Comparison of ENCODE assay signal across 8 cellular contexts in genomic region chr1:154982897-154983648, GRCh38.
A peak's percentile ranks its signal among the peaks of the same experiment; 100 is the strongest.
DNase-seq lines count a peak whose midpoint lies in the region; ATAC-seq, FAIRE-seq and TF ChIP-seq lines count a peak whose summit lies in the region.

TSS of gene FLAD1 (plus strand) at chr1:154983344. CDS start at chr1:154983695, 351 bp downstream.

- DNase-seq in AG20443 (ENCODE audit: low spot score) (peak; percentile 97), NCI-H446 treated with DMSO at 0.1 percent for 48 hours (lab: John Stamatoyannopoulos, UW) (peak; percentile 100), cerebellar cortex (ENCODE audit: low spot score) (peak; percentile 100)
- peak; percentile 93 for DNase-seq in activated CD4-positive, CD25-positive, alpha-beta regulatory T cell treated with anti-CD3 and anti-CD28 coated beads, Interleukin-2, amount 50 U/mL, for 16 hours (ENCODE audit: low read depth, low spot score)
- DNase-seq in stimulated activated CD4-positive, alpha-beta T cell treated with anti-CD3 and anti-CD28 coated beads, Interleukin-12 subunit alpha, Interleukin-12 subunit beta, amount 100 ng/mL, for 24 hours (ENCODE audit: low read depth in 2 of 2): peak; percentile 93 to 96

- ATAC-seq in HG03378 (IDR thresholded peaks at IDR 0.05; ENCODE audit: unreplicated experiment): peak; percentile 95

- TF ChIP-seq POLR2A in GM19099 (IDR thresholded peaks at IDR 0.05; ENCODE audit: extremely low read depth, insufficient read length, low read depth): peak; percentile 72

- FAIRE-seq in islet of Langerhans (lab: Jason Lieb, UNC): peak; percentile 95

Comparison
In these comparisons a context has a peak if more than half of its experiments do, and no peak if none do; other contexts are left out.
1. Peak in every context shown above with its lines: DNase-seq and ATAC-seq.